ENCODE assay signal across 8 cellular contexts in genomic region chr7:76549025-76549854, GRCh38. TPM values are rescaled to one million over a fixed set of nuclear protein-coding genes. Genes with fewer than 3 reads are reported as not detected.
A peak's percentile ranks its signal among the peaks of the same experiment; 100 is the strongest.
DNase-seq lines count a peak whose midpoint lies in the region; ATAC-seq and TF ChIP-seq lines count a peak whose summit lies in the region.
"Not testable (repeated sequence)": the region's sequence is repeated elsewhere in the genome, so short reads cannot be mapped to it uniquely, and the experiment has no call there.

No MANE protein-coding gene starts in this region.

- H3K14ac ChIP-seq in IMR-90 (replicated peaks; ENCODE audit: low read depth, low read length): peak overlapping the region; percentile 79

- ATAC-seq in GM21576 (IDR thresholded peaks at IDR 0.05; ENCODE audit: unreplicated experiment) (peak; percentile 99), IMR-90 (ENCODE audit: low read depth) (peak; percentile 100)

- peak overlapping the region; percentile 70 for H3K4me2 ChIP-seq in IMR-90 (ENCODE audit: low read depth, low read length)

- not testable (repeated sequence) for H3K4me1 ChIP-seq in IMR-90 (ENCODE audit: control insufficient read depth, insufficient read depth, low read length); mucosa of rectum (ENCODE audit: control insufficient read depth in 2 of 2, insufficient read depth in 2 of 2, low read length in 2 of 2)

- not testable (repeated sequence) for H2AK9ac ChIP-seq in IMR-90 (replicated peaks; ENCODE audit: low read depth, low read length, poor library complexity)

- in situ Hi-C loops in IMR-90 (cut with MboI; ENCODE audit: low sequenced_read_pairs): not testable (repeated sequence)

- peak overlapping the region; percentile 94 for H4K5ac ChIP-seq in IMR-90 (ENCODE audit: low read depth, low read length)

- not testable (repeated sequence) for H3K18ac ChIP-seq in IMR-90 (ENCODE audit: low read depth, low read length)

- not testable (repeated sequence) for BruUV-seq in IMR-90 (replicated peaks; lab: Mats Ljungman, UMichigan)

- H3K9ac ChIP-seq in IMR-90 (ENCODE audit: low read depth, low read length): peak overlapping the region; percentile 59
- H3K9ac ChIP-seq in mucosa of rectum (ENCODE audit: low read depth in 1 of 2, low read length in 2 of 2): peak overlapping the region; percentile 74 to 85

- peak overlapping the region; percentile 49 for H4K91ac ChIP-seq in IMR-90 (ENCODE audit: insufficient read depth, low read depth, low read length)

- H3K23ac ChIP-seq in IMR-90 (ENCODE audit: low read depth, low read length): not testable (repeated sequence)

- H3K36me3 ChIP-seq in IMR-90 (ENCODE audit: control insufficient read depth, insufficient read depth, low read length); mucosa of rectum (ENCODE audit: control insufficient read depth in 2 of 2, insufficient read depth in 2 of 2, low read length in 2 of 2): not testable (repeated sequence)

- POLR2A ChIA-PET in IMR-90 (lab: Charles Lee; ENCODE audit: unreplicated experiment): not testable (repeated sequence)

- H4K20me1 ChIP-seq in IMR-90 (ENCODE audit: insufficient read depth, low read length): not testable (repeated sequence)

- peak overlapping the region; percentile 89 for H3K4me3 ChIP-seq in IMR-90 (ENCODE audit: insufficient read depth, low read depth, low read length)
- peak overlapping the region; percentile 74 to 75 for H3K4me3 ChIP-seq in mucosa of rectum (ENCODE audit: low read length in 2 of 2)

- not testable (repeated sequence) for H3K27me3 ChIP-seq in IMR-90 (ENCODE audit: control insufficient read depth, insufficient read depth, low read length); mucosa of rectum (ENCODE audit: control insufficient read depth in 2 of 2, insufficient read depth in 2 of 2, low read length in 2 of 2)

- H3K56ac ChIP-seq in IMR-90 (ENCODE audit: extremely low read depth, insufficient read depth, low read length): not testable (repeated sequence)

- DNase-seq in DMS153 (lab: John Stamatoyannopoulos, UW): peak; percentile 66
- DNase-seq in IMR-90: peak; percentile 78
- DNase-seq in OCI-M1 (lab: John Stamatoyannopoulos, UW): peak; percentile 98
- peak; percentile 80 for DNase-seq in activated T-cell treated with anti-CD3 and anti-CD28 coated beads for 48 hours (ENCODE audit: low read depth)
- peak; percentile 89 to 93 for DNase-seq in erythroblast (lab: John Stamatoyannopoulos, UW)
- DNase-seq in stimulated activated CD8-positive, alpha-beta memory T cell treated with anti-CD3 and anti-CD28 coated beads, Interleukin-4, amount 100 ng/mL, for 24 hours (ENCODE audit: low read depth): peak; percentile 78

- peak; percentile 79 for TF ChIP-seq POLR2A in IMR-90 (IDR thresholded peaks at IDR 0.05; ENCODE audit: low read depth, low read length)
- peak; percentile 63 for TF ChIP-seq POLR2A in erythroblast (IDR thresholded peaks at IDR 0.05; ENCODE audit: low read length)

- peak overlapping the region; percentile 73 for H3K27ac ChIP-seq in IMR-90 (ENCODE audit: insufficient read depth, low read length)
- H3K27ac ChIP-seq in mucosa of rectum (ENCODE audit: low read depth in 2 of 2, low read length in 2 of 2): peak overlapping the region; percentile 84 to 85

- not testable (repeated sequence) for H2AK5ac ChIP-seq in IMR-90 (ENCODE audit: low read depth, low read length)

- intact Hi-C loops in IMR-90 (cut with micrococcal nuclease): not testable (repeated sequence)

- CTCF ChIA-PET in IMR-90 (lab: Yijun Ruan, JAX): not testable (repeated sequence)

- not testable (repeated sequence) for TF ChIP-seq CTCF in IMR-90 (conservative IDR thresholded peaks at IDR 0.05; ENCODE audit: low read depth, low read length)

- not testable (repeated sequence) for H2BK20ac ChIP-seq in IMR-90 (ENCODE audit: low read depth, low read length)

- peak overlapping the region; percentile 21 for H2AFZ ChIP-seq in IMR-90 (replicated peaks; ENCODE audit: low read length, poor library complexity)

- H3K4ac ChIP-seq in IMR-90 (ENCODE audit: low read depth, low read length): peak overlapping the region; percentile 83

- H2BK5ac ChIP-seq in IMR-90 (ENCODE audit: low read depth, low read length, poor library complexity, severe bottlenecking): peak overlapping the region; percentile 78

- H3K9me3 ChIP-seq in IMR-90 (ENCODE audit: control insufficient read depth, insufficient read depth, low read length); mucosa of rectum (ENCODE audit: control insufficient read depth in 2 of 2, low read length in 2 of 2): not testable (repeated sequence)

- H2BK15ac ChIP-seq in IMR-90 (ENCODE audit: low read depth, low read length): peak overlapping the region; percentile 88; the same call in 1 of the 3 replicates

- TF ChIP-seq RAD21 in IMR-90 (IDR thresholded peaks at IDR 0.05; ENCODE audit: low read length): not testable (repeated sequence)

- H3K79me1 ChIP-seq in IMR-90 (ENCODE audit: low read depth in 1 of 2, low read length in 2 of 2): not testable (repeated sequence)

- H2BK120ac ChIP-seq in IMR-90 (ENCODE audit: low read depth, low read length): peak overlapping the region; percentile 72

- H3K9me1 ChIP-seq in IMR-90 (ENCODE audit: insufficient read depth, low read length): not testable (repeated sequence)

- dilution Hi-C loops in IMR-90 (cut with HindIII; ENCODE audit: low sequenced_read_pairs, unreplicated experiment): not testable (repeated sequence)

- H4K8ac ChIP-seq in IMR-90 (ENCODE audit: low read depth in 2 of 2, low read length in 2 of 2): peak overlapping the region; percentile 93 to 97; a peak in 3 of 4 replicates

- 1% methylated on average over 26 of the region's 71 CpGs; no CpG with 5 or more reads in 1 of the 2 experiments for WGBS in IMR-90 (ENCODE audit: extremely low coverage in 2 of 2, insufficient read length in 1 of 2), 2 experiments

TF ChIP-seq in IMR-90, 13 proteins besides CTCF, POLR2A, EP300 and RAD21:
- TF ChIP-seq BHLHE40 (IDR thresholded peaks at IDR 0.05; ENCODE audit: low read depth, low read length) (peak; percentile 70), MAZ (IDR thresholded peaks at IDR 0.05; ENCODE audit: borderline replicate concordance, low read depth, low read length) (peak; percentile 32; the same call in 1 of the 2 replicates), MXI1 (IDR thresholded peaks at IDR 0.05; ENCODE audit: borderline replicate concordance, low read depth, low read length) (peak; percentile 70; the same call in 1 of the 2 replicates)

RNA-seq across cellular contexts. Expression of gene SPDYE16, which starts 6.1 kb away (rescaled TPM):
- not detected in 2 replicates for total RNA-seq in IMR-90 (2012; rRNA removed)
- polyA plus RNA-seq in IMR-90 (2012; rRNA removed): not detected in 2 replicates
- 0.03 TPM in 1 of 2 replicates, not detected in the other for polyA plus RNA-seq in IMR-90 (2012; cell fraction: cytosol; rRNA removed)
- polyA plus RNA-seq in IMR-90 (2012; cell fraction: nucleus; rRNA removed; ENCODE audit: low replicate concordance): 0.02 and 0.11 TPM in 2 replicates

RNA-seq across cellular contexts. Expression of gene UPK3B, which starts 38.9 kb away (rescaled TPM):
- total RNA-seq in IMR-90 (2012; rRNA removed): not detected in 2 replicates
- polyA plus RNA-seq in IMR-90 (2012; rRNA removed): 0.10 and 0.26 TPM in 2 replicates
- polyA plus RNA-seq in IMR-90 (2012; cell fraction: cytosol; rRNA removed): not detected in 2 replicates
- 0.29 and 0.90 TPM in 2 replicates for polyA plus RNA-seq in IMR-90 (2012; cell fraction: nucleus; rRNA removed; ENCODE audit: low replicate concordance)

Comparison
In these comparisons a context has a peak if more than half of its experiments do, and no peak if none do; other contexts are left out.
1. Peak in every context shown above with its lines: DNase-seq, ATAC-seq, H3K4me3 ChIP-seq and H3K27ac ChIP-seq.